In the genomic region with DNA sequence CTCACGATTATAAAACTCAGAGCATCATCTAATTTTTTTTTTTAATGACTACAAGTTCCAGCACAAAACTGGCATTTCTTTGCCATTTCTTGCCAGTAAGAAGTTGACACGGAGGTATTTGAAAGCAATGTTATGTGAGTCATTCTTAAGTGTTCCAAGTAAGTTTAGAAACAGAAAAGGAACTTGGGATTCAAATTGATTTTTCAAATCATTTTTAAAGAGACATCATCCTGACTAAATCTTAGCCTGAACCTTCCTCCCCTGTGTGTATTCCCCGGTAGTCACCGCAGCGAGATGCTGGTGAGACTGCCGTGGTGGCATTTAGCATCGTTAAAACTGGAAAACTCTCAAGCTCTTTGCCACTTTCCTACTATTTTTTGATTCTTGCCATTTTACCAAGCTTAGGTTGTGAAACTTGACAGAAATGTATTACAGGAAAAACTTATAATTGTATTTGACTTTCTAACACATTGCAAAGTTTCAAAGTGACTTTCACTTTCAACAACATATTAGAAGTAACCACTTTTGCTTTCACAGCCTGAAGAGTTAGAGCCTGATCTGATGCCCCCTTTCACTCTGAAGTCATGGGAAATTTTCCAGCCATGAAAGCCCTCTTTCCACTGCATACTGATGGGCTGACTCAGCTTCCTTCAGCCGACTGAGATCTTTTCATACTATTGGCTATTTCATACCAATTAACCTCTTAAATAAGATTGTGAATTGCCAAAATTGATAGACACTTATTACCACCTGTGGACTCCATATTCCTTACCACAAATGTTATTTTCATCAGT, we compare ENCODE assay signal across 1 cellular context.
TF ChIP-seq lines count a peak whose summit lies in the region.

No MANE protein-coding gene starts in this region.

TF ChIP-seq in SK-N-SH, 30 proteins besides CTCF, POLR2A, EP300 and RAD21 (continued from another document):
- TF ChIP-seq, protein P1, sequence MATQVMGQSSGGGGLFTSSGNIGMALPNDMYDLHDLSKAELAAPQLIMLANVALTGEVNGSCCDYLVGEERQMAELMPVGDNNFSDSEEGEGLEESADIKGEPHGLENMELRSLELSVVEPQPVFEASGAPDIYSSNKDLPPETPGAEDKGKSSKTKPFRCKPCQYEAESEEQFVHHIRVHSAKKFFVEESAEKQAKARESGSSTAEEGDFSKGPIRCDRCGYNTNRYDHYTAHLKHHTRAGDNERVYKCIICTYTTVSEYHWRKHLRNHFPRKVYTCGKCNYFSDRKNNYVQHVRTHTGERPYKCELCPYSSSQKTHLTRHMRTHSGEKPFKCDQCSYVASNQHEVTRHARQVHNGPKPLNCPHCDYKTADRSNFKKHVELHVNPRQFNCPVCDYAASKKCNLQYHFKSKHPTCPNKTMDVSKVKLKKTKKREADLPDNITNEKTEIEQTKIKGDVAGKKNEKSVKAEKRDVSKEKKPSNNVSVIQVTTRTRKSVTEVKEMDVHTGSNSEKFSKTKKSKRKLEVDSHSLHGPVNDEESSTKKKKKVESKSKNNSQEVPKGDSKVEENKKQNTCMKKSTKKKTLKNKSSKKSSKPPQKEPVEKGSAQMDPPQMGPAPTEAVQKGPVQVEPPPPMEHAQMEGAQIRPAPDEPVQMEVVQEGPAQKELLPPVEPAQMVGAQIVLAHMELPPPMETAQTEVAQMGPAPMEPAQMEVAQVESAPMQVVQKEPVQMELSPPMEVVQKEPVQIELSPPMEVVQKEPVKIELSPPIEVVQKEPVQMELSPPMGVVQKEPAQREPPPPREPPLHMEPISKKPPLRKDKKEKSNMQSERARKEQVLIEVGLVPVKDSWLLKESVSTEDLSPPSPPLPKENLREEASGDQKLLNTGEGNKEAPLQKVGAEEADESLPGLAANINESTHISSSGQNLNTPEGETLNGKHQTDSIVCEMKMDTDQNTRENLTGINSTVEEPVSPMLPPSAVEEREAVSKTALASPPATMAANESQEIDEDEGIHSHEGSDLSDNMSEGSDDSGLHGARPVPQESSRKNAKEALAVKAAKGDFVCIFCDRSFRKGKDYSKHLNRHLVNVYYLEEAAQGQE (IDR thresholded peaks at IDR 0.05; ENCODE audit: low read depth, low read length) = no peak
- no peak for TF ChIP-seq CHD2 (IDR thresholded peaks at IDR 0.05; ENCODE audit: low read length, partially characterized antibody)
- peak; percentile 21; the same call in 1 of the 2 replicates for TF ChIP-seq MEF2A (IDR thresholded peaks at IDR 0.05; ENCODE audit: borderline replicate concordance, low read depth)
- peak; percentile 78; the same call in 1 of the 2 replicates for TF ChIP-seq NFIC (IDR thresholded peaks at IDR 0.05; ENCODE audit: borderline replicate concordance)
- TF ChIP-seq, protein P2, sequence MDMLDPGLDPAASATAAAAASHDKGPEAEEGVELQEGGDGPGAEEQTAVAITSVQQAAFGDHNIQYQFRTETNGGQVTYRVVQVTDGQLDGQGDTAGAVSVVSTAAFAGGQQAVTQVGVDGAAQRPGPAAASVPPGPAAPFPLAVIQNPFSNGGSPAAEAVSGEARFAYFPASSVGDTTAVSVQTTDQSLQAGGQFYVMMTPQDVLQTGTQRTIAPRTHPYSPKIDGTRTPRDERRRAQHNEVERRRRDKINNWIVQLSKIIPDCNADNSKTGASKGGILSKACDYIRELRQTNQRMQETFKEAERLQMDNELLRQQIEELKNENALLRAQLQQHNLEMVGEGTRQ (IDR thresholded peaks at IDR 0.05; ENCODE audit: borderline replicate concordance, low read depth, low read length) = no peak
- TF ChIP-seq MXI1 (IDR thresholded peaks at IDR 0.05; ENCODE audit: low read depth, low read length) = no peak
- TF ChIP-seq YY1 (IDR thresholded peaks at IDR 0.05; ENCODE audit: low read depth) = 0 out of 2 replicates have a peak, but pooled peaks have one; percentile 33
- TF ChIP-seq, protein P3, sequence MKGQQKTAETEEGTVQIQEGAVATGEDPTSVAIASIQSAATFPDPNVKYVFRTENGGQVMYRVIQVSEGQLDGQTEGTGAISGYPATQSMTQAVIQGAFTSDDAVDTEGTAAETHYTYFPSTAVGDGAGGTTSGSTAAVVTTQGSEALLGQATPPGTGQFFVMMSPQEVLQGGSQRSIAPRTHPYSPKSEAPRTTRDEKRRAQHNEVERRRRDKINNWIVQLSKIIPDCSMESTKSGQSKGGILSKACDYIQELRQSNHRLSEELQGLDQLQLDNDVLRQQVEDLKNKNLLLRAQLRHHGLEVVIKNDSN (IDR thresholded peaks at IDR 0.05; ENCODE audit: borderline replicate concordance, low read depth) = no peak
